ENCODE assay signal across 9 cellular contexts in the genomic region with DNA sequence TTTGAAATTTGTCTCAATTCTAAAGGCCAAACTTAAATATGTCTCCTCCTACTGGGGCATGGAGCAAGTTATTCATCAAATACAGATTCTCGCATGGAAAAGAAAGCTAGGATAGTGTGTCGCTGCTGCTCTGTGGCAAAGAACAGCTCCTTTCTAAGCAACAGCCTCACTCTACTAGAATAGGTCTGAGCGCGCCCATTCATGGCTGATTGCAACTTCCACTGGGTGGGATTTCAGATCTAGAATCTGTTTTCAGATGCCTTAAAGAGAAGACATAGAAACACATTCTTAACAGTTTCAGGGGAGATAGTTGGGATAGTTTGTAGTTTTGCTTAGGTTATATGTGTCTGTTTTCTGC. TPM values are rescaled to one million over a fixed set of nuclear protein-coding genes. Genes with fewer than 3 reads are reported as not detected.
DNase-seq lines count a peak whose midpoint lies in the region; ATAC-seq, FAIRE-seq and TF ChIP-seq lines count a peak whose summit lies in the region.
"Had no signal": no experiment of that assay in that cellular context is flagged by ENCODE, and none has a peak within 500 bp of the region (broad histone marks: within the 10 kb centered on the region; RNA-seq: fewer than 3 reads in every experiment).

No MANE protein-coding gene starts in this region.

- H3K27me3 Mint-ChIP-seq in Caco-2 (ENCODE audit: insufficient read depth, unreplicated experiment) (peaks cover 7% of the 10 kb centered on the region), T-helper 17 cell (no peaks in the 10 kb centered on the region)

- no peak overlapping the region for H3K4me3 ChIP-seq in Caco-2 (ENCODE audit: low read depth, low read length)
- H3K4me3 ChIP-seq in esophagus muscularis mucosa: peak overlapping the region; percentile 65 to 69 (median 66)
- H3K4me3 ChIP-seq in prostate gland: peak overlapping the region; percentile 60 to 61
- H3K4me3 ChIP-seq in pancreas: peak overlapping the region in 1 of 4 donors; percentile 63

- H3K4me3 Mint-ChIP-seq in Caco-2 (ENCODE audit: unreplicated experiment) (peak overlapping the region; percentile 83), T-helper 17 cell (peak overlapping the region; percentile 96)

- intact Hi-C loops in Caco-2 (cut with micrococcal nuclease; ENCODE audit: unreplicated experiment) (loop anchor here (1.0 to 5.0 kb wide), 3 partner anchors 133 to 193 kb away; no protein-coding TSS in a partner anchor), esophagus muscularis mucosa (cut with DNase I) (loop anchor here (10.0 kb wide), 1 partner anchor 195 kb away; no protein-coding TSS in a partner anchor), prostate gland (cut with DNase I) (no loop called here), pancreas (cut with DNase I) (no loop called here)

- H3K27ac ChIP-seq in esophagus muscularis mucosa (replicated peaks in 1 of 4) (peak overlapping the region in 3 of 4 donors; percentile 8 to 46 (median 34)), prostate gland (peak overlapping the region in 1 of 2 donors; percentile 12), pancreas (no peak overlapping the region)

- peaks cover 60% of the 10 kb centered on the region for H3K36me3 Mint-ChIP-seq in Caco-2 (ENCODE audit: insufficient read depth, unreplicated experiment)
- H3K36me3 Mint-ChIP-seq in T-helper 17 cell (ENCODE audit: low read depth): peaks cover 13% of the 10 kb centered on the region

- whole genome bisulfite sequencing in esophagus muscularis mucosa: 79% methylated on average over 4 of the region's 4 CpGs
- 90% methylated on average over 4 of the region's 4 CpGs for WGBS in prostate gland
- 88 to 90% methylated on average over 4 of the region's 4 CpGs for WGBS in pancreas, 2 donors

- BruUV-seq in Caco-2 (replicated peaks; lab: Mats Ljungman, UMichigan): no TSS peak

- no peak for DNase-seq in Caco-2
- no peak for DNase-seq in T-helper 17 cell
- no peak for DNase-seq in esophagus muscularis mucosa (ENCODE audit: extremely low spot score)
- DNase-seq in prostate gland (ENCODE audit: low spot score): no peak
- no peak for DNase-seq in pancreas
- DNase-seq: RPMI8226 had no signal

- H3K4me1 Mint-ChIP-seq in Caco-2 (ENCODE audit: low read depth, unreplicated experiment): peaks cover 21% of the 10 kb centered on the region
- H3K4me1 Mint-ChIP-seq in T-helper 17 cell: peaks cover 62% of the 10 kb centered on the region

- CTCF ChIA-PET in Caco-2 (lab: Charles Lee): interaction anchor here (4.4 kb wide), 1 partner anchor 193 kb away, joined by 38 read pairs; no protein-coding TSS in a partner anchor

- no peaks in the 10 kb centered on the region for H3K36me3 ChIP-seq in Caco-2 (ENCODE audit: control insufficient read depth, insufficient read depth, low read length)
- peaks cover 0 to 53% (median 8%) of the 10 kb centered on the region in 4 donors for H3K36me3 ChIP-seq in esophagus muscularis mucosa
- no peaks in the 10 kb centered on the region for H3K36me3 ChIP-seq in prostate gland
- no peaks in the 10 kb centered on the region for H3K36me3 ChIP-seq in pancreas

- no peak for TF ChIP-seq POLR2A in esophagus muscularis mucosa (IDR thresholded peaks at IDR 0.05; ENCODE audit: low read depth)
- TF ChIP-seq POLR2A in prostate gland (IDR thresholded peaks at IDR 0.05): no peak

- no peak for FAIRE-seq in pancreas (lab: Jason Lieb, UNC)

- no peak for TF ChIP-seq EP300 in esophagus muscularis mucosa (IDR thresholded peaks at IDR 0.05)

- H3K27ac Mint-ChIP-seq in Caco-2 (ENCODE audit: unreplicated experiment): no peak overlapping the region
- H3K27ac Mint-ChIP-seq in T-helper 17 cell: peak overlapping the region; percentile 94

- no peaks in the 10 kb centered on the region for H3K27me3 ChIP-seq in Caco-2 (replicated peaks; ENCODE audit: control insufficient read depth, insufficient read depth, low read length)
- peaks cover 0 to 61% (median 4%) of the 10 kb centered on the region in 4 donors for H3K27me3 ChIP-seq in esophagus muscularis mucosa
- H3K27me3 ChIP-seq in prostate gland (replicated peaks; ENCODE audit: insufficient read depth): no peaks in the 10 kb centered on the region
- H3K27me3 ChIP-seq in pancreas: peaks cover 0 to 6% (median 0%) of the 10 kb centered on the region in 4 donors

- POLR2A ChIA-PET in Caco-2 (lab: Charles Lee): interaction anchor here (0.7 to 1.6 kb wide), 2 partner anchors 48 to 154 kb away, joined by 3 read pairs; no protein-coding TSS in a partner anchor

- ATAC-seq in T-helper 17 cell: no peak
- ATAC-seq in GM18873 (IDR thresholded peaks at IDR 0.05; ENCODE audit: low FRiP score, unreplicated experiment): no peak
- no peak for ATAC-seq in HG03025 (IDR thresholded peaks at IDR 0.05; ENCODE audit: low FRiP score, unreplicated experiment)
- ATAC-seq in pancreas: no peak
- no peak for ATAC-seq in GM21367 (IDR thresholded peaks at IDR 0.05; ENCODE audit: unreplicated experiment)

- H3K4me1 ChIP-seq in Caco-2 (no peaks in the 10 kb centered on the region), esophagus muscularis mucosa (peaks cover 24 to 58% (median 50%) of the 10 kb centered on the region in 4 donors), prostate gland (replicated peaks) (no peaks in the 10 kb centered on the region), pancreas (no peaks in the 10 kb centered on the region)

- no peak for TF ChIP-seq CTCF in Caco-2 (IDR thresholded peaks at IDR 0.05; ENCODE audit: insufficient read depth in 1 of 2, low read depth in 1 of 2, low read length in 1 of 2, severe bottlenecking in 1 of 2, unreplicated experiment in 1 of 2)
- TF ChIP-seq CTCF in esophagus muscularis mucosa (IDR thresholded peaks at IDR 0.05): no peak
- no peak for TF ChIP-seq CTCF in prostate gland (IDR thresholded peaks at IDR 0.05)
- no peak for TF ChIP-seq CTCF in pancreas (IDR thresholded peaks at IDR 0.05)

- no peaks in the 10 kb centered on the region for H3K9me3 Mint-ChIP-seq in Caco-2 (ENCODE audit: unreplicated experiment)

- H3K9me3 ChIP-seq in Caco-2 (no peaks in the 10 kb centered on the region), T-helper 17 cell (ENCODE audit: control insufficient read depth, low read length, poor library complexity, severe bottlenecking) (peaks cover 5% of the 10 kb centered on the region), esophagus muscularis mucosa (no peaks in the 10 kb centered on the region), prostate gland (no peaks in the 10 kb centered on the region), pancreas (no peaks in the 10 kb centered on the region)

RNA-seq across cellular contexts. Expression of gene RGCC, which starts 2.4 kb away (rescaled TPM):
- total RNA-seq in Caco-2 (2022): 65.6 and 70.8 TPM in 2 replicates
- 100 to 1,000 TPM; 283 to 548 TPM for total RNA-seq in T-helper 17 cell
- total RNA-seq in esophagus muscularis mucosa: 100 to 1,000 TPM in 1 of 4 donors, 10 to 100 TPM in 3; 56.5 to 142 (median 77.1) TPM
- 100 to 1,000 TPM in 1 of 2 donors, 10 to 100 TPM in 1; 87.0 to 140 TPM for total RNA-seq in prostate gland
- 10 to 100 TPM in 2 of 6 donors, 1 to 10 TPM in 4; 3.2 to 15.3 (median 6.5) TPM for total RNA-seq in pancreas
- 10 to 100 TPM in 1 of 2 donors, 1 to 10 TPM in 1; 7.0 to 22.9 TPM for polyA plus RNA-seq in pancreas

Comparison
In these comparisons a context has a peak if more than half of its experiments do, and no peak if none do; other contexts are left out.
1. H3K27ac ChIP-seq: peak in esophagus muscularis mucosa (3 of 4); none in pancreas (0 of 4).
2. intact Hi-C loops: an anchor here in Caco-2 (1.0 to 5.0 kb wide) and esophagus muscularis mucosa (10.0 kb wide); none called in prostate gland and pancreas.